9 cellular contexts compared by ENCODE assay signal in the genomic region with DNA sequence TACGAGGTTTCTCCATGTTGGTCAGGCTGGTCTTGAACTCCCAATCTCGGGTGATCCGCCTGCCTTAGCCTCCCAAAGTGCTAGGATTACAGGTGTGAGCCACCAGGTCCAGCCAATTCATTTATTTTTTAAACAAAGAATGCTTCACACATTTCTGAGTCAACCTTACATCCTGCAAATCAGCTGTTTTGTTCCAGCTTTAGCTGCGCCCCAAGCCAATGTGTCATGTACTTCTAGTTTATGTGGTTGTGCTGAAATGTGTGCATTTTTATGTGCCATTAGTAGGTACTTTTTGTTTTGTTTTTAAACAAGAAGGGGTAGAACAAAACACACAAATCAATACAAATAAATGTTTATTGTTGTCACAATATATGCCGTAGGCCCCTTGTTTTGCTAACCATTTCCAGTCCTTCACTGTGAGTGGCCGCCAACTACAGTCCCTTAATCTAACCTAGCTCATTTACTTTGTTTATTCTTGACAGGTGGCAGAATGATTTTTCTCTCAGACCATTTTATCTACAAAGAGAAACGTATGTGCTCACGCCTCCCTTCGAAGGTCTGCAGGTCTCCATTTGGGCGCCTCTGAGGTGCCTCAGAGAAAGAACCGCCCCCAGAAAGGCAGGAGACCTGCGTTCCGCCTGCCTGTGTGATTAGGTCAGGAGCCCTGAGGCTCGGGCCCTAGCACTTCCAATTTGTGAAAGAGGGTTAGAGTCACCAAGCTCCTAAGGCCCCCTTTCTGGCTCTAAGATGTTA. TPM values are rescaled to one million over a fixed set of nuclear protein-coding genes. Genes with fewer than 3 reads are reported as not detected.
DNase-seq lines count a peak whose midpoint lies in the region; ATAC-seq and TF ChIP-seq lines count a peak whose summit lies in the region.
"Had no signal": no experiment of that assay in that cellular context is flagged by ENCODE, and none has a peak within 500 bp of the region (broad histone marks: within the 10 kb centered on the region; RNA-seq: fewer than 3 reads in every experiment).

No MANE protein-coding gene starts in this region.

- no peak for TF ChIP-seq RAD21 in SK-N-SH (IDR thresholded peaks at IDR 0.05; ENCODE audit: low read length)

- TF ChIP-seq POLR2A in testis (IDR thresholded peaks at IDR 0.05): no peak

- H3K27me3 ChIP-seq in SK-N-SH (ENCODE audit: insufficient read depth) (no peaks in the 10 kb centered on the region; the same call in 1 of the 2 replicates), OCI-LY3 (ENCODE audit: low read depth, low read length) (peaks cover 3% of the 10 kb centered on the region; the same call in 1 of the 2 replicates), heart right ventricle (peaks cover 0 to 7% (median 0%) of the 10 kb centered on the region in 7 donors), testis (no peaks in the 10 kb centered on the region)

- no peak for TF ChIP-seq EP300 in SK-N-SH (IDR thresholded peaks at IDR 0.05; ENCODE audit: borderline replicate concordance in 1 of 2, low read depth in 1 of 2, low read length in 1 of 2)

- peak overlapping the region; percentile 80 for H2AFZ ChIP-seq in SK-N-SH (ENCODE audit: low read depth)
- H2AFZ ChIP-seq in OCI-LY3 (ENCODE audit: low read depth, low read length): no peak overlapping the region

- 80% methylated on average over 14 of the region's 14 CpGs for WGBS in SK-N-SH (ENCODE audit: low lambda C conversion rate)
- 57 to 61% methylated on average over 14 of the region's 14 CpGs for WGBS in heart right ventricle, 2 donors
- 49 to 67% methylated on average over 14 of the region's 14 CpGs for WGBS in testis, 2 donors

- H3K9me2 ChIP-seq in SK-N-SH: no peaks in the 10 kb centered on the region

- POLR2A ChIA-PET in SK-N-SH (lab: Yijun Ruan, JAX): no interaction called here

- H3K9ac ChIP-seq in SK-N-SH (no peak overlapping the region), OCI-LY3 (ENCODE audit: low read length) (no peak overlapping the region)

- DNase-seq in SK-N-SH (peak; percentile 26), heart right ventricle (no peak), testis (peak; percentile 21), sciatic nerve (ENCODE audit: low spot score) (no peak), T-helper 9 cell (no peak)
- DNase-seq in activated effector memory CD4-positive, alpha-beta T cell treated with anti-CD3 and anti-CD28 coated beads, Interleukin-2, amount 50 U/mL, for 16 hours: no peak
- DNase-seq: activated B cell treated with CpG ODN at 0.5 μM for 24 hours had no signal

- no peak overlapping the region for H3K27ac ChIP-seq in SK-N-SH (ENCODE audit: low read depth in 2 of 2, low read length in 1 of 2)
- H3K27ac ChIP-seq in OCI-LY3 (ENCODE audit: low read length): no peak overlapping the region
- H3K27ac ChIP-seq in heart right ventricle: peak overlapping the region in 9 of 10 donors; percentile 17 to 79 (median 68)
- no peak overlapping the region for H3K27ac ChIP-seq in testis

- intact Hi-C loops in heart right ventricle (cut with DNase I) (loop anchor here in 8 of 10 donors (2.0 to 5.0 kb wide), 5 partner anchors 54 to 164 kb away; no protein-coding TSS in a partner anchor), testis (cut with DNase I; ENCODE audit: low total_unique reads) (loop anchor here (5.0 kb wide), 1 partner anchor 54 kb away; no protein-coding TSS in a partner anchor), sciatic nerve (cut with DNase I) (no loop called here)

- H3K9me3 ChIP-seq in SK-N-SH: no peaks in the 10 kb centered on the region
- H3K9me3 ChIP-seq in OCI-LY3 (ENCODE audit: insufficient read depth, low read length): no peaks in the 10 kb centered on the region
- no peaks in the 10 kb centered on the region for H3K9me3 ChIP-seq in heart right ventricle
- no peaks in the 10 kb centered on the region for H3K9me3 ChIP-seq in testis

- H3K36me3 ChIP-seq in SK-N-SH (replicated peaks in 1 of 2; ENCODE audit: control insufficient read depth in 1 of 2, insufficient read depth in 2 of 2, low read length in 1 of 2) (no peaks in the 10 kb centered on the region), OCI-LY3 (replicated peaks; ENCODE audit: low read depth, low read length) (no peaks in the 10 kb centered on the region), heart right ventricle (no peaks in the 10 kb centered on the region), testis (ENCODE audit: low read depth, missing control alignments) (no peaks in the 10 kb centered on the region)

- H3K4me3 ChIP-seq in SK-N-SH (ENCODE audit: low read depth in 2 of 2, low read length in 1 of 2) (no peak overlapping the region; a peak in 1 of 4 replicates), OCI-LY3 (ENCODE audit: low read length) (peak overlapping the region; percentile 40; the same call in 1 of the 2 replicates), heart right ventricle (peak overlapping the region in 6 of 10 donors; percentile 11 to 30 (median 15)), testis (peak overlapping the region in 1 of 2 donors; percentile 14)

- no peaks in the 10 kb centered on the region for H3K79me2 ChIP-seq in SK-N-SH (ENCODE audit: insufficient read depth)
- no peaks in the 10 kb centered on the region for H3K79me2 ChIP-seq in OCI-LY3 (ENCODE audit: low read length)

- H3F3A ChIP-seq in SK-N-SH (replicated peaks; ENCODE audit: insufficient read depth): no peaks in the 10 kb centered on the region

- TF ChIP-seq CTCF in SK-N-SH (IDR thresholded peaks at IDR 0.05): no peak
- TF ChIP-seq CTCF in OCI-LY3 (IDR thresholded peaks at IDR 0.05; ENCODE audit: low read depth, low read length): no peak
- TF ChIP-seq CTCF in heart right ventricle (IDR thresholded peaks at IDR 0.05): no peak
- TF ChIP-seq CTCF in testis (IDR thresholded peaks at IDR 0.05): no peak

- H3K4me2 ChIP-seq in SK-N-SH (no peak overlapping the region), OCI-LY3 (ENCODE audit: low read length) (peak overlapping the region; percentile 56)

- CTCF ChIA-PET in SK-N-SH (lab: Yijun Ruan, JAX): interaction anchor here (0.6 to 7.5 kb wide), 44 partner anchors 9 to 728 kb away, joined by 3 to 106 read pairs (median 5); no protein-coding TSS in a partner anchor

- H4K20me1 ChIP-seq in SK-N-SH (ENCODE audit: insufficient read depth): no peaks in the 10 kb centered on the region
- no peaks in the 10 kb centered on the region for H4K20me1 ChIP-seq in OCI-LY3 (ENCODE audit: insufficient read depth, low read length)

- H3K4me1 ChIP-seq in SK-N-SH (ENCODE audit: control insufficient read depth in 1 of 2, insufficient read depth in 2 of 2, low read depth in 1 of 2, low read length in 1 of 2): peaks cover 0 to 4% of the 10 kb centered on the region in 2 experiments; a peak in 1 of 4 replicates
- H3K4me1 ChIP-seq in OCI-LY3 (ENCODE audit: low read length): no peaks in the 10 kb centered on the region
- H3K4me1 ChIP-seq in heart right ventricle: peaks cover 0 to 28% (median 7%) of the 10 kb centered on the region in 9 donors
- no peaks in the 10 kb centered on the region for H3K4me1 ChIP-seq in testis

- ATAC-seq in SK-N-SH treated with all-trans-retinoic acid at 6 μM for 48 hours: no peak; the same call in 2 of the 3 replicates
- ATAC-seq in heart right ventricle: peak in 7 of 8 donors; percentile 5 to 32 (median 22)
- ATAC-seq in sciatic nerve: no peak

TF ChIP-seq in SK-N-SH, 30 proteins besides CTCF, POLR2A, EP300 and RAD21 (continues in another document):
- TF ChIP-seq GATA2 (CRISPR knock-in tag; IDR thresholded peaks at IDR 0.05): no peak
- TF ChIP-seq TCF12 (IDR thresholded peaks at IDR 0.05): no peak
- TF ChIP-seq, protein P1, sequence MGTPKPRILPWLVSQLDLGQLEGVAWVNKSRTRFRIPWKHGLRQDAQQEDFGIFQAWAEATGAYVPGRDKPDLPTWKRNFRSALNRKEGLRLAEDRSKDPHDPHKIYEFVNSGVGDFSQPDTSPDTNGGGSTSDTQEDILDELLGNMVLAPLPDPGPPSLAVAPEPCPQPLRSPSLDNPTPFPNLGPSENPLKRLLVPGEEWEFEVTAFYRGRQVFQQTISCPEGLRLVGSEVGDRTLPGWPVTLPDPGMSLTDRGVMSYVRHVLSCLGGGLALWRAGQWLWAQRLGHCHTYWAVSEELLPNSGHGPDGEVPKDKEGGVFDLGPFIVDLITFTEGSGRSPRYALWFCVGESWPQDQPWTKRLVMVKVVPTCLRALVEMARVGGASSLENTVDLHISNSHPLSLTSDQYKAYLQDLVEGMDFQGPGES (IDR thresholded peaks at IDR 0.05; ENCODE audit: low read depth, low read length): no peak
- no peak for TF ChIP-seq SMC3 (IDR thresholded peaks at IDR 0.05; ENCODE audit: low read depth, low read length)

TF ChIP-seq in SK-N-SH treated with all-trans-retinoic acid at 6 μM for 48 hours, 23 proteins besides CTCF, POLR2A, EP300 and RAD21 (continues in another document):
- TF ChIP-seq TOX (CRISPR knock-in tag; IDR thresholded peaks at IDR 0.05; ENCODE audit: borderline replicate concordance): no peak
- TF ChIP-seq ZFP3 (CRISPR knock-in tag; IDR thresholded peaks at IDR 0.05): no peak
- TF ChIP-seq CSDC2 (CRISPR knock-in tag; IDR thresholded peaks at IDR 0.05): no peak
- no peak for TF ChIP-seq ZNF70 (CRISPR knock-in tag; IDR thresholded peaks at IDR 0.05)
- no peak for TF ChIP-seq SNAI2 (CRISPR knock-in tag; IDR thresholded peaks at IDR 0.05)
- TF ChIP-seq TCF4 (CRISPR knock-in tag; IDR thresholded peaks at IDR 0.05; ENCODE audit: borderline replicate concordance): no peak
- TF ChIP-seq, protein P2, sequence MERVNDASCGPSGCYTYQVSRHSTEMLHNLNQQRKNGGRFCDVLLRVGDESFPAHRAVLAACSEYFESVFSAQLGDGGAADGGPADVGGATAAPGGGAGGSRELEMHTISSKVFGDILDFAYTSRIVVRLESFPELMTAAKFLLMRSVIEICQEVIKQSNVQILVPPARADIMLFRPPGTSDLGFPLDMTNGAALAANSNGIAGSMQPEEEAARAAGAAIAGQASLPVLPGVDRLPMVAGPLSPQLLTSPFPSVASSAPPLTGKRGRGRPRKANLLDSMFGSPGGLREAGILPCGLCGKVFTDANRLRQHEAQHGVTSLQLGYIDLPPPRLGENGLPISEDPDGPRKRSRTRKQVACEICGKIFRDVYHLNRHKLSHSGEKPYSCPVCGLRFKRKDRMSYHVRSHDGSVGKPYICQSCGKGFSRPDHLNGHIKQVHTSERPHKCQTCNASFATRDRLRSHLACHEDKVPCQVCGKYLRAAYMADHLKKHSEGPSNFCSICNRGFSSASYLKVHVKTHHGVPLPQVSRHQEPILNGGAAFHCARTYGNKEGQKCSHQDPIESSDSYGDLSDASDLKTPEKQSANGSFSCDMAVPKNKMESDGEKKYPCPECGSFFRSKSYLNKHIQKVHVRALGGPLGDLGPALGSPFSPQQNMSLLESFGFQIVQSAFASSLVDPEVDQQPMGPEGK (CRISPR knock-in tag; IDR thresholded peaks at IDR 0.05; ENCODE audit: borderline replicate concordance): no peak
- TF ChIP-seq PPARA (CRISPR knock-in tag; IDR thresholded peaks at IDR 0.05; ENCODE audit: borderline replicate concordance): no peak

RNA-seq across cellular contexts. Expression of a gene that starts 2.8 kb away (rescaled TPM):
- not detected in 2 replicates for polyA plus RNA-seq in SK-N-SH (2012; rRNA removed)
- polyA plus RNA-seq in SK-N-SH (2012; cell fraction: cytosol; rRNA removed): not detected in 2 replicates
- polyA plus RNA-seq in SK-N-SH (2012; cell fraction: nucleus; rRNA removed): not detected in 2 replicates
- total RNA-seq in heart right ventricle: 1,000 to 10,000 TPM in 8 of 10 donors, 100 to 1,000 TPM in 2; 863 to 1,698 (median 1,199) TPM
- 100 to 1,000 TPM; 443 to 484 TPM for polyA plus RNA-seq in heart right ventricle
- 1 to 10 TPM in 1 of 2 donors, under 1 TPM in 1; 0.74 to 1.9 TPM for total RNA-seq in testis
- 8.6 TPM for polyA plus RNA-seq in testis (ENCODE audit: insufficient read depth, low read depth, low replicate concordance)
- 6.5 TPM for total RNA-seq in sciatic nerve
- total RNA-seq: activated B cell treated with CpG ODN at 0.5 μM for 24 hours had no signal

Comparison
In these comparisons a context has a peak if more than half of its experiments do, and no peak if none do; other contexts are left out.
1. DNase-seq: peak in SK-N-SH (single experiment) and testis (single experiment); none in heart right ventricle (0 of 2), sciatic nerve (single experiment), T-helper 9 cell (single experiment) and activated effector memory CD4-positive, alpha-beta T cell treated with anti-CD3 and anti-CD28 coated beads, Interleukin-2, amount 50 U/mL, for 16 hours (single experiment).
2. H3K27ac ChIP-seq: peak in heart right ventricle (9 of 10); none in SK-N-SH (0 of 2), OCI-LY3 (single experiment) and testis (0 of 2).
3. H3K4me3 ChIP-seq: peak in OCI-LY3 (single experiment) and heart right ventricle (6 of 10); none in SK-N-SH (0 of 2).
4. ATAC-seq: peak in heart right ventricle (7 of 8); none in SK-N-SH treated with all-trans-retinoic acid at 6 μM for 48 hours (single experiment) and sciatic nerve (single experiment).
5. RNA of a gene that starts 2.8 kb away (total RNA-seq): 863 to 1,698 TPM in heart right ventricle; 6.5 TPM in sciatic nerve (single experiment) and 0.74 to 1.9 TPM in testis; every median in the first group is over 100 times any median in the second.